Comparison of ENCODE assay signal across 16 cellular contexts in the genomic region with DNA sequence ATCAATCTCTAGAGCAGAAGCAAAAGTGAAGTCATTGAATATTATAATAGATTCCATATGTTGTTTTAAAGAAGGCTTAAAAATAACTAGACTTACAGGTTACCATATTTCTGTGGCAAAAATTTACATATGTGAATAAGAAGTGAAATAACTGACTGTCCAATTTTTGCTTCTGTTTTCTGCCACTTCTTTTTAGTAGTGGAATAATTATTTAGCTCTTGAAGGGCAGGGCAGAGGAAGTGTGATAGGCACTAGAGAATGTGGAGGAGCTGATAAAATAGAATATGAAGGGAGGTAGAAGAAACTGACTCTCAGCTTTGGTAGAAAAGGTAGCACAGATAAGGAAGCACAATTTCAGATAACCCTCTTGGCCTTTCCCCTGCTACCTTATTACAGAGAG.
DNase-seq lines count a peak whose midpoint lies in the region; ATAC-seq lines count a peak whose summit lies in the region.
"Had no signal": no experiment of that assay in that cellular context is flagged by ENCODE, and none has a peak within 500 bp of the region (broad histone marks: within the 10 kb centered on the region; RNA-seq: fewer than 3 reads in every experiment).

No MANE protein-coding gene starts in this region.

- DNase-seq in GOT3 (lab: John Stamatoyannopoulos, UW) = no peak
- no peak for DNase-seq in activated CD4-positive, CD25-positive, alpha-beta regulatory T cell treated with anti-CD3 and anti-CD28 coated beads, Interleukin-2, amount 50 U/mL, for 72 hours
- DNase-seq: CD8-positive, alpha-beta memory T cell; DMS 273 treated with DMSO at 0.1 percent for 48 hours; MG63; NCI-H187 treated with DMSO at 0.1 percent for 48 hours; NCI-H510A treated with DMSO at 0.1 percent for 48 hours; RPMI8226 had no signal

- no peaks in the 10 kb centered on the region for H3K36me3 ChIP-seq in subcutaneous abdominal adipose tissue (ENCODE audit: control insufficient read depth in 5 of 5, insufficient read depth in 5 of 5, low read length in 5 of 5)
- H3K36me3 ChIP-seq: BLaER1, MG63 had no signal

- no peak overlapping the region for H3K4me3 ChIP-seq in subcutaneous abdominal adipose tissue (ENCODE audit: low read depth in 1 of 5, low read length in 5 of 5)
- H3K4me3 ChIP-seq: BLaER1, MG63 had no signal

- H3K4me1 ChIP-seq in subcutaneous abdominal adipose tissue (ENCODE audit: control insufficient read depth in 5 of 5, insufficient read depth in 5 of 5, low read length in 5 of 5) = peaks cover 3 to 43% (median 35%) of the 10 kb centered on the region in 5 donors

- H3K27me3 ChIP-seq in subcutaneous abdominal adipose tissue (ENCODE audit: control insufficient read depth in 5 of 5, insufficient read depth in 4 of 5, low read length in 5 of 5) = no peaks in the 10 kb centered on the region
- H3K27me3 ChIP-seq: BLaER1 had no signal

- H3K9ac ChIP-seq in subcutaneous abdominal adipose tissue (ENCODE audit: low read length in 5 of 5) = no peak overlapping the region
- H3K9ac ChIP-seq: BLaER1, KMS-11 had no signal

- H3K9me3 ChIP-seq in subcutaneous abdominal adipose tissue (ENCODE audit: control insufficient read depth in 5 of 5, low read length in 5 of 5) = no peaks in the 10 kb centered on the region
- H3K9me3 ChIP-seq: BLaER1, MG63 had no signal

- ATAC-seq in GM18511 (IDR thresholded peaks at IDR 0.05; ENCODE audit: unreplicated experiment) (peak; percentile 48), GM21390 (IDR thresholded peaks at IDR 0.05; ENCODE audit: unreplicated experiment) (peak; percentile 70), HG03432 (IDR thresholded peaks at IDR 0.05; ENCODE audit: unreplicated experiment) (peak; percentile 50), HG03520 (IDR thresholded peaks at IDR 0.05; ENCODE audit: unreplicated experiment) (no peak)
- ATAC-seq: HepG2 had no signal

- H3K27ac ChIP-seq in subcutaneous abdominal adipose tissue (ENCODE audit: low read depth, low read length) = peak overlapping the region; percentile 25
- H3K27ac ChIP-seq: BLaER1, KMS-11 had no signal
